9 cellular contexts compared by ENCODE assay signal in genomic region chr1:151157067-151157531, GRCh38. TPM values are rescaled to one million over a fixed set of nuclear protein-coding genes. Genes with fewer than 3 reads are reported as not detected.
A peak's percentile ranks its signal among the peaks of the same experiment; 100 is the strongest.
DNase-seq lines count a peak whose midpoint lies in the region; ATAC-seq and TF ChIP-seq lines count a peak whose summit lies in the region.
"Had no signal": no experiment of that assay in that cellular context is flagged by ENCODE, and none has a peak within 500 bp of the region (broad histone marks: within the 10 kb centered on the region; RNA-seq: fewer than 3 reads in every experiment).

No MANE protein-coding gene starts in this region.

- H3K9me3 Mint-ChIP-seq in glutamatergic neuron (ENCODE audit: unreplicated experiment) = peaks cover 2% of the 10 kb centered on the region
- H3K9me3 Mint-ChIP-seq in stimulated activated memory B cell treated with anti-CD40 and anti-IgM and Interleukin-4, amounts not matched to agents 10 μg/mL and 1 μg/mL and 100 μg/mL, for 72 hours = no peaks in the 10 kb centered on the region
- H3K9me3 Mint-ChIP-seq in type B pancreatic cell = no peaks in the 10 kb centered on the region
- H3K9me3 Mint-ChIP-seq: neural crest cell had no signal

- no peaks in the 10 kb centered on the region for H3K36me3 Mint-ChIP-seq in glutamatergic neuron (ENCODE audit: unreplicated experiment)
- peaks cover 30% of the 10 kb centered on the region for H3K36me3 Mint-ChIP-seq in stimulated activated memory B cell treated with anti-CD40 and anti-IgM and Interleukin-4, amounts not matched to agents 10 μg/mL and 1 μg/mL and 100 μg/mL, for 72 hours
- peaks cover 14% of the 10 kb centered on the region for H3K36me3 Mint-ChIP-seq in type B pancreatic cell

- H3K4me3 Mint-ChIP-seq in glutamatergic neuron (ENCODE audit: unreplicated experiment) (peak overlapping the region; percentile 11), type B pancreatic cell (no peak overlapping the region)
- H3K4me3 Mint-ChIP-seq in stimulated activated memory B cell treated with anti-CD40 and anti-IgM and Interleukin-4, amounts not matched to agents 10 μg/mL and 1 μg/mL and 100 μg/mL, for 72 hours = peak overlapping the region; percentile 95

- peak; percentile 40 for ATAC-seq in HG03571 (IDR thresholded peaks at IDR 0.05; ENCODE audit: unreplicated experiment)
- ATAC-seq in stimulated activated memory B cell treated with anti-CD40 and anti-IgM and Interleukin-4, amounts not matched to agents 10 μg/mL and 1 μg/mL and 100 μg/mL, for 72 hours = peak; percentile 67

- POLR2A ChIA-PET in HEK293T (lab: Yijun Ruan, JAX) = interaction anchor here (0.7 to 1.9 kb wide), 6 partner anchors 8 to 125 kb away, joined by 3 to 7 read pairs (median 4); partner anchors contain the start of genes LYSMD1, VPS72 and ZNF687

- CTCF ChIA-PET in HEK293T (lab: Yijun Ruan, JAX) = interaction anchor here (0.9 to 3.7 kb wide), 5 partner anchors 12 to 151 kb away, joined by 3 to 51 read pairs (median 4); partner anchors contain the start of gene MINDY1

- H3K27me3 Mint-ChIP-seq in glutamatergic neuron (ENCODE audit: unreplicated experiment) = no peaks in the 10 kb centered on the region
- H3K27me3 Mint-ChIP-seq in stimulated activated memory B cell treated with anti-CD40 and anti-IgM and Interleukin-4, amounts not matched to agents 10 μg/mL and 1 μg/mL and 100 μg/mL, for 72 hours = no peaks in the 10 kb centered on the region
- H3K27me3 Mint-ChIP-seq in type B pancreatic cell = no peaks in the 10 kb centered on the region

- H3K4me1 Mint-ChIP-seq in glutamatergic neuron (ENCODE audit: low read depth, unreplicated experiment) (peaks cover 6% of the 10 kb centered on the region), type B pancreatic cell (ENCODE audit: unreplicated experiment) (no peaks in the 10 kb centered on the region)
- H3K4me1 Mint-ChIP-seq in stimulated activated memory B cell treated with anti-CD40 and anti-IgM and Interleukin-4, amounts not matched to agents 10 μg/mL and 1 μg/mL and 100 μg/mL, for 72 hours = peaks cover 38% of the 10 kb centered on the region

- peak; percentile 76 for DNase-seq in activated CD4-positive, alpha-beta T cell treated with anti-CD3 and anti-CD28 coated beads for 48 hours
- no peak for DNase-seq in glutamatergic neuron
- DNase-seq in DMS79 (lab: John Stamatoyannopoulos, UW) = no peak
- no peak for DNase-seq in type B pancreatic cell (ENCODE audit: extremely low spot score, unreplicated experiment)
- no peak for DNase-seq in HEK293T (ENCODE audit: extremely low spot score)
- no peak for DNase-seq in H4 (ENCODE audit: low spot score)

- TF ChIP-seq CTCF in glutamatergic neuron (IDR thresholded peaks at IDR 0.05; ENCODE audit: partially characterized antibody, unreplicated experiment) (no peak), type B pancreatic cell (conservative IDR thresholded peaks at IDR 0.05) (no peak)

- H3K27ac Mint-ChIP-seq in glutamatergic neuron (ENCODE audit: unreplicated experiment) = no peak overlapping the region
- peak overlapping the region; percentile 85 for H3K27ac Mint-ChIP-seq in stimulated activated memory B cell treated with anti-CD40 and anti-IgM and Interleukin-4, amounts not matched to agents 10 μg/mL and 1 μg/mL and 100 μg/mL, for 72 hours
- H3K27ac Mint-ChIP-seq in type B pancreatic cell = no peak overlapping the region

TF ChIP-seq in HEK293T, 16 proteins besides CTCF, POLR2A, EP300 and RAD21:
- no peak for TF ChIP-seq LEF1 (IDR thresholded peaks at IDR 0.05; ENCODE audit: borderline replicate concordance)
- no peak for TF ChIP-seq HDGF (IDR thresholded peaks at IDR 0.05; ENCODE audit: borderline replicate concordance)
- TF ChIP-seq ELF4 (IDR thresholded peaks at IDR 0.05) = no peak
- TF ChIP-seq NFRKB (IDR thresholded peaks at IDR 0.05) = no peak
- TF ChIP-seq SP1 (IDR thresholded peaks at IDR 0.05) = no peak
- TF ChIP-seq ZNF384 (IDR thresholded peaks at IDR 0.05) = no peak
- TF ChIP-seq FOXK2 (IDR thresholded peaks at IDR 0.05) = no peak
- TF ChIP-seq TARDBP (IDR thresholded peaks at IDR 0.05) = no peak
- TF ChIP-seq PKNOX1 (IDR thresholded peaks at IDR 0.05) = no peak
- no peak for TF ChIP-seq CTBP1 (IDR thresholded peaks at IDR 0.05; ENCODE audit: borderline replicate concordance)
- no peak for TF ChIP-seq BHLHE40 (IDR thresholded peaks at IDR 0.05; ENCODE audit: borderline replicate concordance)
- TF ChIP-seq FOXM1 (IDR thresholded peaks at IDR 0.05; ENCODE audit: borderline replicate concordance) = no peak
- no peak for TF ChIP-seq ARNT (IDR thresholded peaks at IDR 0.05)
- TF ChIP-seq FOXA1 (IDR thresholded peaks at IDR 0.05) = no peak
- TF ChIP-seq SUZ12 (IDR thresholded peaks at IDR 0.05) = no peak
- TF ChIP-seq L3MBTL2 (conservative IDR thresholded peaks at IDR 0.05) = no peak

RNA-seq across cellular contexts. Expression of gene TNFAIP8L2, which starts 0.7 kb away (rescaled TPM):
- total RNA-seq in glutamatergic neuron (ENCODE audit: unreplicated experiment) (not detected), type B pancreatic cell (ENCODE audit: low replicate concordance) (not detected in 2 replicates)
- not detected in 2 replicates for total RNA-seq in H4 (2014; rRNA removed; shearing (Covaris generic))
- total RNA-seq: neural crest cell had no signal

RNA-seq across cellular contexts. Expression of gene LYSMD1, which starts 8.6 kb away (rescaled TPM):
- total RNA-seq in glutamatergic neuron (ENCODE audit: unreplicated experiment) = 21.9 TPM
- total RNA-seq in type B pancreatic cell (ENCODE audit: low replicate concordance) = 8.9 and 12.3 TPM in 2 replicates
- total RNA-seq in H4 (2014; rRNA removed; shearing (Covaris generic)) = 5.4 and 7.2 TPM in 2 replicates

RNA-seq across cellular contexts. Expression of gene SCNM1, which starts 8.8 kb away (rescaled TPM):
- total RNA-seq in glutamatergic neuron (ENCODE audit: unreplicated experiment) (44.2 TPM), type B pancreatic cell (ENCODE audit: low replicate concordance) (39.3 and 42.1 TPM in 2 replicates)
- total RNA-seq in H4 (2014; rRNA removed; shearing (Covaris generic)) = 31.5 and 39.7 TPM in 2 replicates

RNA-seq across cellular contexts. Expression of gene SEMA6C, which starts 10.7 kb away (rescaled TPM):
- total RNA-seq in glutamatergic neuron (ENCODE audit: unreplicated experiment) (119 TPM), type B pancreatic cell (ENCODE audit: low replicate concordance) (10.6 and 37.1 TPM in 2 replicates)
- total RNA-seq in H4 (2014; rRNA removed; shearing (Covaris generic)) = 1.1 and 2.7 TPM in 2 replicates

RNA-seq across cellular contexts. Expression of gene TMOD4, which starts 18.7 kb away (rescaled TPM):
- 0.76 TPM for total RNA-seq in glutamatergic neuron (ENCODE audit: unreplicated experiment)
- 1.9 TPM in 2 replicates for total RNA-seq in type B pancreatic cell (ENCODE audit: low replicate concordance)
- total RNA-seq in H4 (2014; rRNA removed; shearing (Covaris generic)) = 0.35 TPM in 1 of 2 replicates, not detected in the other
